ENCODE assay signal across 8 cellular contexts in genomic region chr7:74651136-74651504, GRCh38. TPM values are rescaled to one million over a fixed set of nuclear protein-coding genes. Genes with fewer than 3 reads are reported as not detected.
DNase-seq lines count a peak whose midpoint lies in the region; ATAC-seq and TF ChIP-seq lines count a peak whose summit lies in the region.
"Not testable (repeated sequence)": the region's sequence is repeated elsewhere in the genome, so short reads cannot be mapped to it uniquely, and the experiment has no call there.

No MANE protein-coding gene starts in this region.

- H4K20me1 ChIP-seq in Karpas-422 (ENCODE audit: insufficient read depth, low read depth, low read length), result not testable (repeated sequence)

- H3K4me2 ChIP-seq in Karpas-422 (ENCODE audit: low read depth, low read length, poor library complexity, severe bottlenecking), result peak overlapping the region; percentile 69

- intact Hi-C loops in CD4-positive, alpha-beta memory T cell (cut with micrococcal nuclease), result loop anchor here (1.0 kb wide), 1 partner anchor 9 kb away; no protein-coding TSS in a partner anchor
- intact Hi-C loops in activated CD8-positive, alpha-beta T cell treated with anti-CD3 and anti-CD28 coated beads for 36 hours (cut with micrococcal nuclease), result not testable (repeated sequence)

- H3K4me3 Mint-ChIP-seq in CD4-positive, alpha-beta memory T cell, result peak overlapping the region in 6 of 8 donors; percentile 9 to 93 (median 90)
- H3K4me3 Mint-ChIP-seq in T-cell, result peak overlapping the region; percentile 85 to 89 (median 87)
- peak overlapping the region; percentile 78 for H3K4me3 Mint-ChIP-seq in activated CD8-positive, alpha-beta T cell treated with anti-CD3 and anti-CD28 coated beads for 36 hours
- peak overlapping the region; percentile 90 for H3K4me3 Mint-ChIP-seq in activated naive CD4-positive, alpha-beta T cell treated with anti-CD3 and anti-CD28 coated beads, Interleukin-2, amount 50 U/mL, for 24 hours
- H3K4me3 Mint-ChIP-seq in endodermal cell, result peak overlapping the region; percentile 31
- peak overlapping the region; percentile 80 for H3K4me3 Mint-ChIP-seq in stimulated activated memory B cell treated with anti-CD40 and anti-IgM and Interleukin-4, amounts not matched to agents 10 μg/mL and 1 μg/mL and 100 μg/mL, for 72 hours

- peak overlapping the region; percentile 43 for H3K9ac ChIP-seq in Karpas-422 (ENCODE audit: low read length)
- H3K9ac ChIP-seq in endodermal cell (ENCODE audit: extremely low read depth, low read length, poor library complexity, severe bottlenecking), result not testable (repeated sequence)

- not testable (repeated sequence) for H3K9me3 ChIP-seq in CD4-positive, alpha-beta memory T cell (ENCODE audit: control insufficient read depth in 1 of 2, low read length in 2 of 2); Karpas-422 (ENCODE audit: low read length); endodermal cell (ENCODE audit: control insufficient read depth, low read length)

- H3K79me2 ChIP-seq in Karpas-422 (ENCODE audit: low read length), result not testable (repeated sequence)

- H3K27me3 Mint-ChIP-seq in CD4-positive, alpha-beta memory T cell; T-cell; activated CD8-positive, alpha-beta T cell treated with anti-CD3 and anti-CD28 coated beads for 36 hours; activated naive CD4-positive, alpha-beta T cell treated with anti-CD3 and anti-CD28 coated beads, Interleukin-2, amount 50 U/mL, for 24 hours; endodermal cell (ENCODE audit: insufficient read depth); stimulated activated memory B cell treated with anti-CD40 and anti-IgM and Interleukin-4, amounts not matched to agents 10 μg/mL and 1 μg/mL and 100 μg/mL, for 72 hours: not testable (repeated sequence)

- H3K27ac ChIP-seq in CD4-positive, alpha-beta memory T cell (ENCODE audit: low read depth, low read length); Karpas-422 (ENCODE audit: low read length); endodermal cell (ENCODE audit: low read depth, low read length): not testable (repeated sequence)

- H3K9me3 Mint-ChIP-seq in CD4-positive, alpha-beta memory T cell; T-cell; activated CD8-positive, alpha-beta T cell treated with anti-CD3 and anti-CD28 coated beads for 36 hours; activated naive CD4-positive, alpha-beta T cell treated with anti-CD3 and anti-CD28 coated beads, Interleukin-2, amount 50 U/mL, for 24 hours; endodermal cell; stimulated activated memory B cell treated with anti-CD40 and anti-IgM and Interleukin-4, amounts not matched to agents 10 μg/mL and 1 μg/mL and 100 μg/mL, for 72 hours: not testable (repeated sequence)

- H3K4me1 Mint-ChIP-seq in CD4-positive, alpha-beta memory T cell, result peaks cover 19 to 44% (median 29%) of the 10 kb centered on the region in 4 donors
- peaks cover 26 to 43% (median 41%) of the 10 kb centered on the region in 3 donors for H3K4me1 Mint-ChIP-seq in T-cell
- H3K4me1 Mint-ChIP-seq in activated CD8-positive, alpha-beta T cell treated with anti-CD3 and anti-CD28 coated beads for 36 hours (ENCODE audit: low read depth), result peaks cover 36% of the 10 kb centered on the region
- peaks cover 50% of the 10 kb centered on the region for H3K4me1 Mint-ChIP-seq in activated naive CD4-positive, alpha-beta T cell treated with anti-CD3 and anti-CD28 coated beads, Interleukin-2, amount 50 U/mL, for 24 hours
- peaks cover 33% of the 10 kb centered on the region for H3K4me1 Mint-ChIP-seq in endodermal cell
- peaks cover 41% of the 10 kb centered on the region for H3K4me1 Mint-ChIP-seq in stimulated activated memory B cell treated with anti-CD40 and anti-IgM and Interleukin-4, amounts not matched to agents 10 μg/mL and 1 μg/mL and 100 μg/mL, for 72 hours

- not testable (repeated sequence) for DNase-seq in CD4-positive, alpha-beta memory T cell; Karpas-422; T-cell; activated CD8-positive, alpha-beta T cell treated with anti-CD3 and anti-CD28 coated beads for 36 hours; endodermal cell

- not testable (repeated sequence) for H3K36me3 ChIP-seq in CD4-positive, alpha-beta memory T cell (ENCODE audit: insufficient read depth, low read length); Karpas-422 (ENCODE audit: insufficient read depth, low read length); endodermal cell (ENCODE audit: control insufficient read depth, insufficient read depth, low read length)

- peaks cover 24% of the 10 kb centered on the region for H3K4me1 ChIP-seq in CD4-positive, alpha-beta memory T cell (ENCODE audit: insufficient read depth, low read length)
- peaks cover 34% of the 10 kb centered on the region for H3K4me1 ChIP-seq in Karpas-422 (ENCODE audit: low read length)
- not testable (repeated sequence) for H3K4me1 ChIP-seq in endodermal cell (ENCODE audit: control insufficient read depth, insufficient read depth, low read length)

- not testable (repeated sequence) for H3K4me3 ChIP-seq in CD4-positive, alpha-beta memory T cell (ENCODE audit: low read length in 2 of 2); endodermal cell (ENCODE audit: low read length)
- H3K4me3 ChIP-seq in GM12875 (ENCODE audit: low read depth, low read length) (peak overlapping the region; percentile 52), Karpas-422 (ENCODE audit: low read length) (peak overlapping the region; percentile 64; the same call in 1 of the 2 replicates)

- H3K27me3 ChIP-seq in CD4-positive, alpha-beta memory T cell (ENCODE audit: insufficient read depth, low read length); Karpas-422 (ENCODE audit: low read length); endodermal cell (ENCODE audit: control insufficient read depth, insufficient read depth, low read length, poor library complexity, severe bottlenecking): not testable (repeated sequence)

- CTCF ChIA-PET in CD4-positive, alpha-beta memory T cell (lab: Charles Lee; ENCODE audit: partially characterized antibody), result interaction anchor here (1.0 kb wide), 1 partner anchor 18 kb away, joined by 3 read pairs; no protein-coding TSS in a partner anchor
- CTCF ChIA-PET in T-cell (lab: Charles Lee), result interaction anchor here in 1 of 2 donors (0.6 kb wide), 1 partner anchor 25 kb away, joined by 5 read pairs; no protein-coding TSS in a partner anchor
- CTCF ChIA-PET in activated CD8-positive, alpha-beta T cell treated with anti-CD3 and anti-CD28 coated beads for 36 hours (lab: Charles Lee), result not testable (repeated sequence)

- whole genome bisulfite sequencing in endodermal cell (ENCODE audit: insufficient coverage in 1 of 2, insufficient read length in 1 of 2), 2 experiments, result 79 to 85% methylated on average over 8 to 11 of the region's 12 CpGs

- H2AFZ ChIP-seq in Karpas-422 (ENCODE audit: low read length), result peak overlapping the region; percentile 72; the same call in 1 of the 2 replicates

- POLR2A ChIA-PET in CD4-positive, alpha-beta memory T cell (lab: Charles Lee; ENCODE audit: partially characterized antibody), result not testable (repeated sequence)
- POLR2A ChIA-PET in T-cell (lab: Charles Lee), result interaction anchor here in 1 of 2 donors (0.5 kb wide), 1 partner anchor 20 kb away, joined by 6 read pairs; no protein-coding TSS in a partner anchor
- POLR2A ChIA-PET in activated CD8-positive, alpha-beta T cell treated with anti-CD3 and anti-CD28 coated beads for 36 hours (lab: Charles Lee), result interaction anchor here (0.6 kb wide), 1 partner anchor 51 kb away, joined by 3 read pairs; no protein-coding TSS in a partner anchor

- not testable (repeated sequence) for H3K9me2 ChIP-seq in Karpas-422 (replicated peaks; ENCODE audit: insufficient read depth, low read length)

- not testable (repeated sequence) for ATAC-seq in T-cell (replicated peaks in 1 of 4); activated CD8-positive, alpha-beta T cell treated with anti-CD3 and anti-CD28 coated beads for 36 hours; stimulated activated memory B cell treated with anti-CD40 and anti-IgM and Interleukin-4, amounts not matched to agents 10 μg/mL and 1 μg/mL and 100 μg/mL, for 72 hours

- H3K27ac Mint-ChIP-seq in CD4-positive, alpha-beta memory T cell, result peak overlapping the region; percentile 87 to 96 (median 94)
- H3K27ac Mint-ChIP-seq in T-cell, result peak overlapping the region; percentile 96
- peak overlapping the region; percentile 93 for H3K27ac Mint-ChIP-seq in activated CD8-positive, alpha-beta T cell treated with anti-CD3 and anti-CD28 coated beads for 36 hours
- H3K27ac Mint-ChIP-seq in activated naive CD4-positive, alpha-beta T cell treated with anti-CD3 and anti-CD28 coated beads, Interleukin-2, amount 50 U/mL, for 24 hours, result peak overlapping the region; percentile 96
- H3K27ac Mint-ChIP-seq in endodermal cell, result not testable (repeated sequence)
- H3K27ac Mint-ChIP-seq in stimulated activated memory B cell treated with anti-CD40 and anti-IgM and Interleukin-4, amounts not matched to agents 10 μg/mL and 1 μg/mL and 100 μg/mL, for 72 hours, result peak overlapping the region; percentile 92

- not testable (repeated sequence) for TF ChIP-seq CTCF in GM12875 (IDR thresholded peaks at IDR 0.05; ENCODE audit: borderline replicate concordance, insufficient read depth, low read depth, low read length); activated CD8-positive, alpha-beta T cell treated with anti-CD3 and anti-CD28 coated beads for 36 hours (IDR thresholded peaks at IDR 0.05); endodermal cell (conservative IDR thresholded peaks at IDR 0.05)

- H3K36me3 Mint-ChIP-seq in CD4-positive, alpha-beta memory T cell; T-cell; activated CD8-positive, alpha-beta T cell treated with anti-CD3 and anti-CD28 coated beads for 36 hours (ENCODE audit: low read depth); activated naive CD4-positive, alpha-beta T cell treated with anti-CD3 and anti-CD28 coated beads, Interleukin-2, amount 50 U/mL, for 24 hours; endodermal cell (ENCODE audit: low read depth); stimulated activated memory B cell treated with anti-CD40 and anti-IgM and Interleukin-4, amounts not matched to agents 10 μg/mL and 1 μg/mL and 100 μg/mL, for 72 hours: not testable (repeated sequence)

RNA-seq across cellular contexts. Expression of gene GTF2I, which starts 6.4 kb away (rescaled TPM):
- total RNA-seq in CD4-positive, alpha-beta memory T cell, result 100 to 1,000 TPM; 144 to 156 TPM
- polyA plus RNA-seq in CD4-positive, alpha-beta memory T cell, result 10 to 100 TPM; 20.5 to 75.1 TPM
- total RNA-seq in Karpas-422 (2014; rRNA removed; shearing (Covaris generic); ENCODE audit: low replicate concordance), result 130 and 176 TPM in 2 replicates
- total RNA-seq in T-cell, result 100 to 1,000 TPM; 155 to 196 (median 166) TPM
- 100 to 1,000 TPM; 156 TPM for total RNA-seq in activated CD8-positive, alpha-beta T cell treated with anti-CD3 and anti-CD28 coated beads for 36 hours
- total RNA-seq in endodermal cell, result 100 to 1,000 TPM; 391 to 519 TPM
- 303 TPM for polyA plus RNA-seq in endodermal cell (2013, experiment 1 of 2)
- 266 TPM for polyA plus RNA-seq in endodermal cell (2013, experiment 2 of 2)

Comparison
In these comparisons a context has a peak if more than half of its experiments do, and no peak if none do; other contexts are left out.
1. H3K4me3 Mint-ChIP-seq: peak in every context shown above with its lines; median percentile 90 in CD4-positive, alpha-beta memory T cell; 90 in activated naive CD4-positive, alpha-beta T cell treated with anti-CD3 and anti-CD28 coated beads, Interleukin-2, amount 50 U/mL, for 24 hours; 87 in T-cell; 80 in stimulated activated memory B cell treated with anti-CD40 and anti-IgM and Interleukin-4, amounts not matched to agents 10 μg/mL and 1 μg/mL and 100 μg/mL, for 72 hours; 78 in activated CD8-positive, alpha-beta T cell treated with anti-CD3 and anti-CD28 coated beads for 36 hours; 31 in endodermal cell.